Comparison of ENCODE assay signal across 8 cellular contexts in the genomic region with DNA sequence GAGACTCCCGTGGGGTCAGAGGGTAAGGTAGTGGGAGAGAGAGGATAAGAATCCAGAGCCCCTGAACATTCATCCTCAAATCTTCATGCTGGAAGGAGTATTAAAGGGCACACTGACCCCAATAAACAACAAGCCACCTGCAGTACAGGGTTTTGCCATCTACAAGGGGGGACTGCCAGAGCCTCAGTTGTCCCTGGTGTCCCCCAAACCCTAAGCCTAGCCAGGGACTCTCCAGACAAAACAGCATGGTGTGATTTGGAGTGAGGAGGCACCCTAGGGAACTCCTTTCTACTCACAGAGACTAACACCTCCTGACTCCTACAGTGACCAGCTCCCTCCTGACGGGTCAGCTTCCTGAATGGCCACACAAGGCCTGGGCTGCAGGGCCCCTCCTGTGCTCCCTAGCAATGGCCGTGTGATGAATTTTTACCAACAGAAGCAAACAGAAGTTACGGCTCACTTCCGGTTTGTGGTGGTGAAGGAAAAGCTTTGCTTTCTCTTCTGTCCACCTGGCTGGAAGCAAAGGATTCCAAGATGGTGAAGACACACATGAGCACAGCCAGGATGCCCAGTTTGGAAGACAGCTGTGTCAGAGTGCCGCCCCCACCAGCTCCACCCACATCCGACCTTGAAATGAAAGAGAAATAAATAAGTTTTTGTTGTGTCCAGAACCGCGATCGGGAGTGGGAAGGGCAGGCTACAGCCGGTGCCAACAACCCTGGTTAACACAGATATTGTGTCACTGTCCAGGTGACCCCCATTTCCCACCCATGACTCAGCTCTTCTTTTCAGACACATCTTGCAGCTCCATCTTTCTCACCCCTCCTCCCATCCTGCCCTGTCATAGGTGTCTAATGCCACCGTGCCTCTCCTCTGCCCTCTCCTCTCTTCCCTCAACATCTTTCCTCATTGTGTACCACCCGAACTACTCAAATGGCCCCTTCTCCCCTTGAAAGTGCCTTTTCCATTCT.
DNase-seq lines count a peak whose midpoint lies in the region; ATAC-seq and TF ChIP-seq lines count a peak whose summit lies in the region.

No MANE protein-coding gene starts in this region.

- H3K9me3 ChIP-seq in OCI-LY3 (ENCODE audit: insufficient read depth, low read length): no peaks in the 10 kb centered on the region

- no peaks in the 10 kb centered on the region for H3K27me3 ChIP-seq in OCI-LY3 (ENCODE audit: low read depth, low read length)

- H3K4me1 Mint-ChIP-seq in progenitor cell of endocrine pancreas (ENCODE audit: low read depth): peaks cover 19% of the 10 kb centered on the region

- H2AFZ ChIP-seq in OCI-LY3 (ENCODE audit: low read depth, low read length): peak overlapping the region; percentile 84

- H3K4me2 ChIP-seq in OCI-LY3 (ENCODE audit: low read length): peak overlapping the region; percentile 77

- peak overlapping the region; percentile 34 for H3K27ac Mint-ChIP-seq in progenitor cell of endocrine pancreas

- H3K4me3 ChIP-seq in OCI-LY3 (ENCODE audit: low read length) (peak overlapping the region; percentile 71), cardiac fibroblast (replicated peaks in 1 of 2; ENCODE audit: low read depth in 2 of 2, low read length in 2 of 2) (no peak overlapping the region)

- ATAC-seq in HG03159 (IDR thresholded peaks at IDR 0.05; ENCODE audit: unreplicated experiment) (no peak), GM21786 (IDR thresholded peaks at IDR 0.05; ENCODE audit: unreplicated experiment) (no peak), GM21529 (IDR thresholded peaks at IDR 0.05; ENCODE audit: unreplicated experiment) (no peak)

- no peaks in the 10 kb centered on the region for H3K36me3 Mint-ChIP-seq in progenitor cell of endocrine pancreas (ENCODE audit: insufficient read depth)

- no peak overlapping the region for H3K4me3 Mint-ChIP-seq in progenitor cell of endocrine pancreas (ENCODE audit: low read depth)

- peak overlapping the region; percentile 50 for H3K9ac ChIP-seq in OCI-LY3 (ENCODE audit: low read length)

- no peaks in the 10 kb centered on the region for H4K20me1 ChIP-seq in OCI-LY3 (ENCODE audit: insufficient read depth, low read length)

- H3K4me1 ChIP-seq in OCI-LY3 (ENCODE audit: low read length): peaks cover 9% of the 10 kb centered on the region

- TF ChIP-seq POLR2A in GM19099 (IDR thresholded peaks at IDR 0.05; ENCODE audit: extremely low read depth, insufficient read length, low read depth): peak; percentile 25

- no peaks in the 10 kb centered on the region for H3K27me3 Mint-ChIP-seq in progenitor cell of endocrine pancreas

- no peaks in the 10 kb centered on the region for H3K79me2 ChIP-seq in OCI-LY3 (ENCODE audit: low read length)

- no peaks in the 10 kb centered on the region for H3K36me3 ChIP-seq in OCI-LY3 (replicated peaks; ENCODE audit: low read depth, low read length)

- DNase-seq in cardiac fibroblast (ENCODE audit: low read depth in 2 of 2): peak; percentile 26 to 62
- no peak for DNase-seq in progenitor cell of endocrine pancreas (ENCODE audit: low spot score, unreplicated experiment)
- DNase-seq in NCI-H1694 (lab: John Stamatoyannopoulos, UW): no peak

- H3K27ac ChIP-seq in OCI-LY3 (ENCODE audit: low read length): 0 out of 2 replicates have a peak overlapping the region, but pooled peaks have one; percentile 0

- no peaks in the 10 kb centered on the region for H3K9me3 Mint-ChIP-seq in progenitor cell of endocrine pancreas (ENCODE audit: low read depth)

- TF ChIP-seq CTCF in OCI-LY3 (IDR thresholded peaks at IDR 0.05; ENCODE audit: low read depth, low read length) (no peak), cardiac fibroblast (IDR thresholded peaks at IDR 0.05; ENCODE audit: low read depth, low read length) (no peak), progenitor cell of endocrine pancreas (IDR thresholded peaks at IDR 0.05; ENCODE audit: unreplicated experiment) (no peak)

Comparison
In these comparisons a context has a peak if more than half of its experiments do, and no peak if none do; other contexts are left out.
1. DNase-seq: peak in cardiac fibroblast (2 of 2); none in progenitor cell of endocrine pancreas (single experiment) and NCI-H1694 (single experiment).